ENCODE assay signal across 1 cellular context in genomic region chr2:190533968-190534309, GRCh38.
TF ChIP-seq lines count a peak whose summit lies in the region.

No MANE protein-coding gene starts in this region.

TF ChIP-seq in GM12878, 131 proteins besides CTCF, POLR2A, EP300 and RAD21 (continued from another document):
- TF ChIP-seq, protein P1, sequence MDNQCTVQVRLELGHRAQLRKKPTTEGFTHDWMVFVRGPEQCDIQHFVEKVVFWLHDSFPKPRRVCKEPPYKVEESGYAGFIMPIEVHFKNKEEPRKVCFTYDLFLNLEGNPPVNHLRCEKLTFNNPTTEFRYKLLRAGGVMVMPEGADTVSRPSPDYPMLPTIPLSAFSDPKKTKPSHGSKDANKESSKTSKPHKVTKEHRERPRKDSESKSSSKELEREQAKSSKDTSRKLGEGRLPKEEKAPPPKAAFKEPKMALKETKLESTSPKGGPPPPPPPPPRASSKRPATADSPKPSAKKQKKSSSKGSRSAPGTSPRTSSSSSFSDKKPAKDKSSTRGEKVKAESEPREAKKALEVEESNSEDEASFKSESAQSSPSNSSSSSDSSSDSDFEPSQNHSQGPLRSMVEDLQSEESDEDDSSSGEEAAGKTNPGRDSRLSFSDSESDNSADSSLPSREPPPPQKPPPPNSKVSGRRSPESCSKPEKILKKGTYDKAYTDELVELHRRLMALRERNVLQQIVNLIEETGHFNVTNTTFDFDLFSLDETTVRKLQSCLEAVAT (IDR thresholded peaks at IDR 0.05), result peak; percentile 66
- TF ChIP-seq SMAD5 (IDR thresholded peaks at IDR 0.05; ENCODE audit: low read depth) (no peak), CHD1 (IDR thresholded peaks at IDR 0.05; ENCODE audit: low read depth, low read length) (no peak), CHD2 (IDR thresholded peaks at IDR 0.05; ENCODE audit: borderline replicate concordance, low read depth, low read length) (no peak), USF1 (IDR thresholded peaks at IDR 0.05; ENCODE audit: borderline replicate concordance, extremely low read length, insufficient read depth, low read depth, low read length) (peak; percentile 25), CREB1 (IDR thresholded peaks at IDR 0.05; ENCODE audit: low read depth) (0 out of 2 replicates have a peak, but pooled peaks have one; percentile 56), JUND (IDR thresholded peaks at IDR 0.05; ENCODE audit: low read depth, low read length) (no peak), BCL11A (IDR thresholded peaks at IDR 0.05; ENCODE audit: low read depth, low read length) (no peak), SUZ12 (IDR thresholded peaks at IDR 0.05; ENCODE audit: unreplicated experiment) (no peak), ZNF217 (IDR thresholded peaks at IDR 0.05) (no peak), SREBF1 (IDR thresholded peaks at IDR 0.05; ENCODE audit: low read length) (no peak), RCOR1 (conservative IDR thresholded peaks at IDR 0.05; ENCODE audit: low read depth, low read length) (no peak), ASH2L (IDR thresholded peaks at IDR 0.05; ENCODE audit: borderline replicate concordance, low read depth) (no peak), ESRRA (IDR thresholded peaks at IDR 0.05; ENCODE audit: low read length) (peak; percentile 29; the same call in 1 of the 2 replicates), SMARCA5 (IDR thresholded peaks at IDR 0.05) (peak; percentile 86), NR2F1 (conservative IDR thresholded peaks at IDR 0.05) (no peak), IRF4 (IDR thresholded peaks at IDR 0.05; ENCODE audit: low read depth, low read length) (no peak), BHLHE40 (IDR thresholded peaks at IDR 0.05; ENCODE audit: borderline replicate concordance in 1 of 2, low read depth in 2 of 2, low read length in 1 of 2) (peak; percentile 55 to 73), NFYA (IDR thresholded peaks at IDR 0.05; ENCODE audit: borderline replicate concordance, low read depth, low read length) (no peak), CBX3 (IDR thresholded peaks at IDR 0.05; ENCODE audit: borderline replicate concordance, low read depth) (no peak), IKZF2 (IDR thresholded peaks at IDR 0.05) (0 out of 4 replicates have a peak, but pooled peaks of 1 of the 2 experiments have one; percentile 25)
- TF ChIP-seq, protein P2, sequence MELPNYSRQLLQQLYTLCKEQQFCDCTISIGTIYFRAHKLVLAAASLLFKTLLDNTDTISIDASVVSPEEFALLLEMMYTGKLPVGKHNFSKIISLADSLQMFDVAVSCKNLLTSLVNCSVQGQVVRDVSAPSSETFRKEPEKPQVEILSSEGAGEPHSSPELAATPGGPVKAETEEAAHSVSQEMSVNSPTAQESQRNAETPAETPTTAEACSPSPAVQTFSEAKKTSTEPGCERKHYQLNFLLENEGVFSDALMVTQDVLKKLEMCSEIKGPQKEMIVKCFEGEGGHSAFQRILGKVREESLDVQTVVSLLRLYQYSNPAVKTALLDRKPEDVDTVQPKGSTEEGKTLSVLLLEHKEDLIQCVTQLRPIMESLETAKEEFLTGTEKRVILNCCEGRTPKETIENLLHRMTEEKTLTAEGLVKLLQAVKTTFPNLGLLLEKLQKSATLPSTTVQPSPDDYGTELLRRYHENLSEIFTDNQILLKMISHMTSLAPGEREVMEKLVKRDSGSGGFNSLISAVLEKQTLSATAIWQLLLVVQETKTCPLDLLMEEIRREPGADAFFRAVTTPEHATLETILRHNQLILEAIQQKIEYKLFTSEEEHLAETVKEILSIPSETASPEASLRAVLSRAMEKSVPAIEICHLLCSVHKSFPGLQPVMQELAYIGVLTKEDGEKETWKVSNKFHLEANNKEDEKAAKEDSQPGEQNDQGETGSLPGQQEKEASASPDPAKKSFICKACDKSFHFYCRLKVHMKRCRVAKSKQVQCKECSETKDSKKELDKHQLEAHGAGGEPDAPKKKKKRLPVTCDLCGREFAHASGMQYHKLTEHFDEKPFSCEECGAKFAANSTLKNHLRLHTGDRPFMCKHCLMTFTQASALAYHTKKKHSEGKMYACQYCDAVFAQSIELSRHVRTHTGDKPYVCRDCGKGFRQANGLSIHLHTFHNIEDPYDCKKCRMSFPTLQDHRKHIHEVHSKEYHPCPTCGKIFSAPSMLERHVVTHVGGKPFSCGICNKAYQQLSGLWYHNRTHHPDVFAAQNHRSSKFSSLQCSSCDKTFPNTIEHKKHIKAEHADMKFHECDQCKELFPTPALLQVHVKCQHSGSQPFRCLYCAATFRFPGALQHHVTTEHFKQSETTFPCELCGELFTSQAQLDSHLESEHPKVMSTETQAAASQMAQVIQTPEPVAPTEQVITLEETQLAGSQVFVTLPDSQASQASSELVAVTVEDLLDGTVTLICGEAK (IDR thresholded peaks at IDR 0.05; ENCODE audit: borderline replicate concordance), result no peak
- TF ChIP-seq, protein P3, sequence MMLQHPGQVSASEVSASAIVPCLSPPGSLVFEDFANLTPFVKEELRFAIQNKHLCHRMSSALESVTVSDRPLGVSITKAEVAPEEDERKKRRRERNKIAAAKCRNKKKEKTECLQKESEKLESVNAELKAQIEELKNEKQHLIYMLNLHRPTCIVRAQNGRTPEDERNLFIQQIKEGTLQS (IDR thresholded peaks at IDR 0.05; ENCODE audit: borderline replicate concordance, extremely low read depth, low read depth, low read length), result no peak
- TF ChIP-seq, protein P4, sequence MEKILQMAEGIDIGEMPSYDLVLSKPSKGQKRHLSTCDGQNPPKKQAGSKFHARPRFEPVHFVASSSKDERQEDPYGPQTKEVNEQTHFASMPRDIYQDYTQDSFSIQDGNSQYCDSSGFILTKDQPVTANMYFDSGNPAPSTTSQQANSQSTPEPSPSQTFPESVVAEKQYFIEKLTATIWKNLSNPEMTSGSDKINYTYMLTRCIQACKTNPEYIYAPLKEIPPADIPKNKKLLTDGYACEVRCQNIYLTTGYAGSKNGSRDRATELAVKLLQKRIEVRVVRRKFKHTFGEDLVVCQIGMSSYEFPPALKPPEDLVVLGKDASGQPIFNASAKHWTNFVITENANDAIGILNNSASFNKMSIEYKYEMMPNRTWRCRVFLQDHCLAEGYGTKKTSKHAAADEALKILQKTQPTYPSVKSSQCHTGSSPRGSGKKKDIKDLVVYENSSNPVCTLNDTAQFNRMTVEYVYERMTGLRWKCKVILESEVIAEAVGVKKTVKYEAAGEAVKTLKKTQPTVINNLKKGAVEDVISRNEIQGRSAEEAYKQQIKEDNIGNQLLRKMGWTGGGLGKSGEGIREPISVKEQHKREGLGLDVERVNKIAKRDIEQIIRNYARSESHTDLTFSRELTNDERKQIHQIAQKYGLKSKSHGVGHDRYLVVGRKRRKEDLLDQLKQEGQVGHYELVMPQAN (conservative IDR thresholded peaks at IDR 0.05), result peak; percentile 17; the same call in 1 of the 2 replicates
